In the genomic region with DNA sequence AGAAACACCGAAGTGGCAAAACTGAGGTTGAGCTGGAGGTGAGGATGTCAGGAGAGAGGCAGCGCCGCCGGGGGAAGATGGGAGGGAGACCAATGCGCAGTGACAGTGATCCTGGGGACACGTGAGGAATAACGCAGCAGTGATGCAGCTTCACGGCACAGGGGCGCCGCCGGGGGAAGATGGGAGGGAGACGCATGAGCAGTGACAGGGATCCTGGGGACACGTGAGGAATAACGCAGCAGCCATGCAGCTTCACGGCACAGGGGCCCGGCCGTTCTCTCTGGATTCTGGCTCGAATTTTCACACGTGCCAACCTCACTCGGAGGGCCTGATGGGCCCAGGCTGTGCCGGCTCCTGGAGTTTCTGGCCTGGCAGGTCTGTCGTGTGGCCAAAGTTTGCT, we compare ENCODE assay signal across 19 cellular contexts.
DNase-seq lines count a peak whose midpoint lies in the region; ATAC-seq and TF ChIP-seq lines count a peak whose summit lies in the region.
"Had no signal": no experiment of that assay in that cellular context is flagged by ENCODE, and none has a peak within 500 bp of the region (broad histone marks: within the 10 kb centered on the region; RNA-seq: fewer than 3 reads in every experiment).

No MANE protein-coding gene starts in this region.

- no peaks in the 10 kb centered on the region for H3K9me3 ChIP-seq in esophagus muscularis mucosa
- H3K9me3 ChIP-seq in uterus = no peaks in the 10 kb centered on the region
- H3K9me3 ChIP-seq: BE2C, SJCRH30 had no signal

- H3K27me3 ChIP-seq in esophagus muscularis mucosa = no peaks in the 10 kb centered on the region
- H3K27me3 ChIP-seq in uterus = no peaks in the 10 kb centered on the region
- H3K27me3 ChIP-seq: BE2C had no signal

- peaks cover 12 to 73% (median 67%) of the 10 kb centered on the region in 4 donors for H3K4me1 ChIP-seq in esophagus muscularis mucosa
- no peaks in the 10 kb centered on the region for H3K4me1 ChIP-seq in uterus
- H3K4me1 ChIP-seq: BE2C, SJCRH30 had no signal

- no peak for TF ChIP-seq EP300 in esophagus muscularis mucosa (IDR thresholded peaks at IDR 0.05)

- DNase-seq in activated effector memory CD4-positive, alpha-beta T cell treated with anti-CD3 and anti-CD28 coated beads, Interleukin-2, amount 50 U/mL, for 16 hours = peak; percentile 25
- no peak for DNase-seq in activated effector memory CD4-positive, alpha-beta T cell treated with Interleukin-2 at 50 U/mL for 16 hours
- no peak for DNase-seq in esophagus muscularis mucosa (ENCODE audit: extremely low spot score)
- DNase-seq in osteocyte (ENCODE audit: extremely low spot score, unreplicated experiment) = peak; percentile 74
- no peak for DNase-seq in uterus
- no peak for DNase-seq in RPMI8226
- no peak for DNase-seq in NCI-H774 (lab: John Stamatoyannopoulos, UW)
- DNase-seq: BE2C; CD4-positive, alpha-beta T cell; DMS53; NCI-H1105; NCI-H187 treated with DMSO at 0.1 percent for 48 hours; NCI-H446; OCI-M1; SJCRH30 had no signal

- 95% methylated on average over 18 of the region's 22 CpGs for WGBS in esophagus muscularis mucosa

- H3K27ac ChIP-seq in esophagus muscularis mucosa (replicated peaks in 1 of 4) = peak overlapping the region; percentile 76 to 90 (median 80)
- H3K27ac ChIP-seq in uterus = peak overlapping the region; percentile 73
- H3K27ac ChIP-seq: 22Rv1, HL-60, SJCRH30 had no signal

- H3K4me1 Mint-ChIP-seq in osteocyte (ENCODE audit: unreplicated experiment) = no peaks in the 10 kb centered on the region

- no peaks in the 10 kb centered on the region for H3K36me3 Mint-ChIP-seq in osteocyte (ENCODE audit: unreplicated experiment)

- intact Hi-C loops in esophagus muscularis mucosa (cut with DNase I) = no loop called here
- intact Hi-C loops in uterus (cut with DNase I; ENCODE audit: low total_unique reads) = loop anchor here (10.0 kb wide), 1 partner anchor 59 kb away; no protein-coding TSS in a partner anchor

- H3K27ac Mint-ChIP-seq in osteocyte (ENCODE audit: unreplicated experiment) = no peak overlapping the region
- H3K27ac Mint-ChIP-seq: CD4-positive, alpha-beta T cell had no signal

- H3K27me3 Mint-ChIP-seq in osteocyte (ENCODE audit: unreplicated experiment) = peaks cover 3% of the 10 kb centered on the region

- TF ChIP-seq POLR2A in esophagus muscularis mucosa (IDR thresholded peaks at IDR 0.05; ENCODE audit: low read depth) (no peak), uterus (IDR thresholded peaks at IDR 0.05) (no peak)

- no peak for ATAC-seq in HG03139 (IDR thresholded peaks at IDR 0.05; ENCODE audit: unreplicated experiment)
- ATAC-seq: HCT116 had no signal

- H3K4me3 ChIP-seq in esophagus muscularis mucosa (no peak overlapping the region), uterus (no peak overlapping the region)
- H3K4me3 ChIP-seq: SJCRH30 had no signal

- no peak overlapping the region for H3K4me3 Mint-ChIP-seq in osteocyte (ENCODE audit: unreplicated experiment)
- H3K4me3 Mint-ChIP-seq: CD4-positive, alpha-beta T cell had no signal

- TF ChIP-seq CTCF in esophagus muscularis mucosa (IDR thresholded peaks at IDR 0.05) (no peak), osteocyte (IDR thresholded peaks at IDR 0.05) (no peak), uterus (IDR thresholded peaks at IDR 0.05) (no peak)

- H3K36me3 ChIP-seq in esophagus muscularis mucosa (no peaks in the 10 kb centered on the region), uterus (no peaks in the 10 kb centered on the region)
- H3K36me3 ChIP-seq: BE2C, SJCRH30 had no signal

- no peaks in the 10 kb centered on the region for H3K9me3 Mint-ChIP-seq in osteocyte (ENCODE audit: unreplicated experiment)
- H3K9me3 Mint-ChIP-seq: CD4-positive, alpha-beta T cell had no signal

Comparison
In these comparisons a context has a peak if more than half of its experiments do, and no peak if none do; other contexts are left out.
1. DNase-seq: peak in activated effector memory CD4-positive, alpha-beta T cell treated with anti-CD3 and anti-CD28 coated beads, Interleukin-2, amount 50 U/mL, for 16 hours (single experiment) and osteocyte (single experiment); none in activated effector memory CD4-positive, alpha-beta T cell treated with Interleukin-2 at 50 U/mL for 16 hours (single experiment), esophagus muscularis mucosa (single experiment), uterus (0 of 2), RPMI8226 (single experiment) and NCI-H774 (single experiment).